Comparison of ENCODE assay signal across 2 cellular contexts in the genomic region with DNA sequence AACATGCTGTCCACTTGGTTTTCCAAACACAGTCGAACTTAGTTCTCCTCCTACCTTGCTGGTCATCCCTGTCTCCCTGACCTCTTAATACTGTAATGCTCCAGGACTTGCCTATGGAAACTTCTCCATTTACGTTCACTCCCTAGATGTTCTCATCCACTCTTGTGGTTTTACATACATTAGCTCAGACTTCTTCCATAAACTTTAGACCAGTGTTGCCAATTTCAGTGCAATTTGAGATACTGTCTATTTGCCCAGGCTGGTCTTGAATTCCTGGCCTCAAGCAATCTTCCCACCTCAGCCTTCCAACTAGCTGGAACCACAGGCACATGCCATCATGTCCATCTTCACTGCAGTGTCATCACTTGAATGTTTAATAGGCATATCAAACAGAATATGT.
TF ChIP-seq lines count a peak whose summit lies in the region.

No MANE protein-coding gene starts in this region.

TF ChIP-seq in GM12878, 131 proteins besides CTCF, POLR2A, EP300 and RAD21:
- TF ChIP-seq KLF5 (IDR thresholded peaks at IDR 0.05; ENCODE audit: partially characterized antibody) (no peak), MXI1 (IDR thresholded peaks at IDR 0.05; ENCODE audit: low read depth, low read length) (no peak), BACH1 (IDR thresholded peaks at IDR 0.05; ENCODE audit: borderline replicate concordance) (no peak), STAT3 (IDR thresholded peaks at IDR 0.05; ENCODE audit: low read depth, low read length) (no peak), YY1 (IDR thresholded peaks at IDR 0.05; ENCODE audit: low read depth, low read length) (no peak), MYB (IDR thresholded peaks at IDR 0.05; ENCODE audit: borderline replicate concordance, low read depth, low read length) (no peak), FOS (IDR thresholded peaks at IDR 0.05; ENCODE audit: borderline replicate concordance, extremely low read depth, insufficient read length) (no peak), SMAD1 (IDR thresholded peaks at IDR 0.05; ENCODE audit: low read depth, partially characterized antibody) (no peak), SIN3A (IDR thresholded peaks at IDR 0.05; ENCODE audit: low read depth, low read length) (no peak), BCL3 (IDR thresholded peaks at IDR 0.05; ENCODE audit: borderline replicate concordance, insufficient read depth, low read depth, low read length, poor library complexity, severe bottlenecking) (no peak), HDAC6 (IDR thresholded peaks at IDR 0.05; ENCODE audit: unreplicated experiment) (no peak)
- TF ChIP-seq, protein P1, sequence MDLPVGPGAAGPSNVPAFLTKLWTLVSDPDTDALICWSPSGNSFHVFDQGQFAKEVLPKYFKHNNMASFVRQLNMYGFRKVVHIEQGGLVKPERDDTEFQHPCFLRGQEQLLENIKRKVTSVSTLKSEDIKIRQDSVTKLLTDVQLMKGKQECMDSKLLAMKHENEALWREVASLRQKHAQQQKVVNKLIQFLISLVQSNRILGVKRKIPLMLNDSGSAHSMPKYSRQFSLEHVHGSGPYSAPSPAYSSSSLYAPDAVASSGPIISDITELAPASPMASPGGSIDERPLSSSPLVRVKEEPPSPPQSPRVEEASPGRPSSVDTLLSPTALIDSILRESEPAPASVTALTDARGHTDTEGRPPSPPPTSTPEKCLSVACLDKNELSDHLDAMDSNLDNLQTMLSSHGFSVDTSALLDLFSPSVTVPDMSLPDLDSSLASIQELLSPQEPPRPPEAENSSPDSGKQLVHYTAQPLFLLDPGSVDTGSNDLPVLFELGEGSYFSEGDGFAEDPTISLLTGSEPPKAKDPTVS (IDR thresholded peaks at IDR 0.05; ENCODE audit: low read depth, low read length), result no peak

TF ChIP-seq in neural cell, 6 proteins besides CTCF, POLR2A, EP300 and RAD21:
- TF ChIP-seq, protein P2, sequence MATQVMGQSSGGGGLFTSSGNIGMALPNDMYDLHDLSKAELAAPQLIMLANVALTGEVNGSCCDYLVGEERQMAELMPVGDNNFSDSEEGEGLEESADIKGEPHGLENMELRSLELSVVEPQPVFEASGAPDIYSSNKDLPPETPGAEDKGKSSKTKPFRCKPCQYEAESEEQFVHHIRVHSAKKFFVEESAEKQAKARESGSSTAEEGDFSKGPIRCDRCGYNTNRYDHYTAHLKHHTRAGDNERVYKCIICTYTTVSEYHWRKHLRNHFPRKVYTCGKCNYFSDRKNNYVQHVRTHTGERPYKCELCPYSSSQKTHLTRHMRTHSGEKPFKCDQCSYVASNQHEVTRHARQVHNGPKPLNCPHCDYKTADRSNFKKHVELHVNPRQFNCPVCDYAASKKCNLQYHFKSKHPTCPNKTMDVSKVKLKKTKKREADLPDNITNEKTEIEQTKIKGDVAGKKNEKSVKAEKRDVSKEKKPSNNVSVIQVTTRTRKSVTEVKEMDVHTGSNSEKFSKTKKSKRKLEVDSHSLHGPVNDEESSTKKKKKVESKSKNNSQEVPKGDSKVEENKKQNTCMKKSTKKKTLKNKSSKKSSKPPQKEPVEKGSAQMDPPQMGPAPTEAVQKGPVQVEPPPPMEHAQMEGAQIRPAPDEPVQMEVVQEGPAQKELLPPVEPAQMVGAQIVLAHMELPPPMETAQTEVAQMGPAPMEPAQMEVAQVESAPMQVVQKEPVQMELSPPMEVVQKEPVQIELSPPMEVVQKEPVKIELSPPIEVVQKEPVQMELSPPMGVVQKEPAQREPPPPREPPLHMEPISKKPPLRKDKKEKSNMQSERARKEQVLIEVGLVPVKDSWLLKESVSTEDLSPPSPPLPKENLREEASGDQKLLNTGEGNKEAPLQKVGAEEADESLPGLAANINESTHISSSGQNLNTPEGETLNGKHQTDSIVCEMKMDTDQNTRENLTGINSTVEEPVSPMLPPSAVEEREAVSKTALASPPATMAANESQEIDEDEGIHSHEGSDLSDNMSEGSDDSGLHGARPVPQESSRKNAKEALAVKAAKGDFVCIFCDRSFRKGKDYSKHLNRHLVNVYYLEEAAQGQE (IDR thresholded peaks at IDR 0.05; ENCODE audit: borderline replicate concordance), result no peak
- no peak for TF ChIP-seq POLR2AphosphoS5 (IDR thresholded peaks at IDR 0.05)
- TF ChIP-seq MXI1 (conservative IDR thresholded peaks at IDR 0.05; ENCODE audit: poor library complexity, severe bottlenecking), result no peak
- TF ChIP-seq TAF1 (IDR thresholded peaks at IDR 0.05; ENCODE audit: low read depth), result no peak
- no peak for TF ChIP-seq EZH2 (IDR thresholded peaks at IDR 0.05; ENCODE audit: borderline replicate concordance, insufficient read depth, low read length, poor library complexity, severe bottlenecking)
- no peak for TF ChIP-seq SMC3 (conservative IDR thresholded peaks at IDR 0.05; ENCODE audit: poor library complexity)
